15 cellular contexts compared by ENCODE assay signal in genomic region chr6:37016995-37017394, GRCh38. TPM values are rescaled to one million over a fixed set of nuclear protein-coding genes. Genes with fewer than 3 reads are reported as not detected.
"Had no signal": no experiment of that assay in that cellular context is flagged by ENCODE, and none has a peak within 500 bp of the region (broad histone marks: within the 10 kb centered on the region; RNA-seq: fewer than 3 reads in every experiment).

No MANE protein-coding gene starts in this region.

- H3K36me3 ChIP-seq: brain microvascular endothelial cell, thoracic aorta, uterus had no signal

- FAIRE-seq: small intestine had no signal

- H3K4me1 ChIP-seq: uterus had no signal

- DNase-seq: activated CD4-positive, alpha-beta T cell treated with anti-CD3 and anti-CD28 coated beads for 36 hours; activated naive CD4-positive, alpha-beta T cell treated with anti-CD3 and anti-CD28 coated beads, Interleukin-2, amount 10 ng/mL, durations not matched to agents 7 days and 5 days; amniotic stem cell; brain microvascular endothelial cell; cerebellar nuclear complex; hippocampal formation; small intestine; stimulated activated naive CD4-positive, alpha-beta T cell treated with Interleukin-2 at 50 U/mL for 16 hours; uterus had no signal

- H3K4me3 ChIP-seq: thoracic aorta, uterus had no signal

- H3K9me3 ChIP-seq: thoracic aorta, uterus had no signal

- H3K27ac Mint-ChIP-seq: activated naive CD4-positive, alpha-beta T cell treated with anti-CD3 and anti-CD28 coated beads, Interleukin-2, amount 10 ng/mL, durations not matched to agents 7 days and 5 days; progenitor cell of endocrine pancreas had no signal

- H3K27me3 Mint-ChIP-seq: activated CD4-positive, alpha-beta T cell treated with anti-CD3 and anti-CD28 coated beads for 36 hours; activated naive CD4-positive, alpha-beta T cell treated with anti-CD3 and anti-CD28 coated beads, Interleukin-2, amount 10 ng/mL, durations not matched to agents 7 days and 5 days; activated T-helper 17 cell treated with anti-CD3 and anti-CD28 coated beads, Interleukin-2, amount 50 U/mL, for 72 hours had no signal

- H3K4me3 Mint-ChIP-seq: activated CD4-positive, alpha-beta T cell treated with anti-CD3 and anti-CD28 coated beads for 36 hours; activated naive CD4-positive, alpha-beta T cell treated with anti-CD3 and anti-CD28 coated beads, Interleukin-2, amount 10 ng/mL, durations not matched to agents 7 days and 5 days; mesothelial cell of epicardium had no signal

- ATAC-seq: activated CD4-positive, alpha-beta T cell treated with anti-CD3 and anti-CD28 coated beads for 36 hours; activated T-helper 17 cell treated with anti-CD3 and anti-CD28 coated beads, Interleukin-2, amount 50 U/mL, for 72 hours had no signal

- H3K27ac ChIP-seq: brain microvascular endothelial cell had no signal

- H3K36me3 Mint-ChIP-seq: mesothelial cell of epicardium had no signal

- H3K9me3 Mint-ChIP-seq: activated naive CD4-positive, alpha-beta T cell treated with anti-CD3 and anti-CD28 coated beads, Interleukin-2, amount 10 ng/mL, durations not matched to agents 7 days and 5 days; activated T-helper 17 cell treated with anti-CD3 and anti-CD28 coated beads, Interleukin-2, amount 50 U/mL, for 72 hours; mesothelial cell of epicardium had no signal

- H3K27me3 ChIP-seq: brain microvascular endothelial cell, uterus had no signal

RNA-seq across cellular contexts. Expression of gene FGD2, which starts 11.5 kb away (rescaled TPM):
- total RNA-seq: dermis microvascular lymphatic vessel endothelial cell, glomerular endothelial cell, mesothelial cell of epicardium, progenitor cell of endocrine pancreas had no signal
